In genomic region chr12:11731455-11731854, GRCh38 we compare ENCODE assay signal across 9 cellular contexts.
DNase-seq lines count a peak whose midpoint lies in the region; ATAC-seq and TF ChIP-seq lines count a peak whose summit lies in the region.
"Had no signal": no experiment of that assay in that cellular context is flagged by ENCODE, and none has a peak within 500 bp of the region (broad histone marks: within the 10 kb centered on the region; RNA-seq: fewer than 3 reads in every experiment).

No MANE protein-coding gene starts in this region.

- H3K27ac Mint-ChIP-seq in CD14-positive monocyte, result peak overlapping the region; percentile 45 to 94 (median 81)
- peak overlapping the region; percentile 68 to 81 for H3K27ac Mint-ChIP-seq in activated naive CD4-positive, alpha-beta T cell treated with anti-CD3 and anti-CD28 coated beads, Interleukin-2, amount 50 U/mL, for 72 hours

- intact Hi-C loops in CD14-positive monocyte (cut with micrococcal nuclease), result no loop called here

- H3K27me3 Mint-ChIP-seq in CD14-positive monocyte (ENCODE audit: low read depth in 3 of 3), result peaks cover 0 to 2% (median 0%) of the 10 kb centered on the region in 3 donors

- 23 to 37% methylated on average over 3 of the region's 3 CpGs for WGBS in lung, 2 donors

- H3K4me1 Mint-ChIP-seq in CD14-positive monocyte, result peaks cover 65% of the 10 kb centered on the region

- no peaks in the 10 kb centered on the region for H3K9me3 Mint-ChIP-seq in CD14-positive monocyte
- no peaks in the 10 kb centered on the region for H3K9me3 Mint-ChIP-seq in activated naive CD4-positive, alpha-beta T cell treated with anti-CD3 and anti-CD28 coated beads, Interleukin-2, amount 50 U/mL, for 72 hours

- TF ChIP-seq CTCF in CD14-positive monocyte (IDR thresholded peaks at IDR 0.05) (no peak), lung (IDR thresholded peaks at IDR 0.05; ENCODE audit: control extremely low read depth, extremely low read depth) (no peak)

- H3K27ac ChIP-seq in lung (ENCODE audit: low read depth in 1 of 2, low read length in 1 of 2), result peak overlapping the region in 1 of 2 donors; percentile 37

- H3K36me3 ChIP-seq in lung (ENCODE audit: control insufficient read depth in 2 of 2, insufficient read depth in 2 of 2, low read length in 2 of 2), result peaks cover 0 to 2% of the 10 kb centered on the region in 2 donors

- ATAC-seq in HG02973 (IDR thresholded peaks at IDR 0.05; ENCODE audit: unreplicated experiment) (peak; percentile 31), lung (ENCODE audit: insufficient read depth, low FRiP score) (peak; percentile 60), GM19463 (IDR thresholded peaks at IDR 0.05; ENCODE audit: unreplicated experiment) (no peak)
- peak in 1 of 2 donors; percentile 30 for ATAC-seq in activated naive CD4-positive, alpha-beta T cell treated with anti-CD3 and anti-CD28 coated beads, Interleukin-2, amount 50 U/mL, for 72 hours

- no peaks in the 10 kb centered on the region for H3K9me3 ChIP-seq in lung (ENCODE audit: control insufficient read depth in 2 of 2, insufficient read depth in 1 of 2, low read length in 1 of 2)

- H3K4me1 ChIP-seq in lung (ENCODE audit: control insufficient read depth in 2 of 2, insufficient read depth in 2 of 2, low read length in 2 of 2), result peaks cover 11 to 13% of the 10 kb centered on the region in 2 donors

- DNase-seq in CD14-positive monocyte (ENCODE audit: low spot score), result no peak
- DNase-seq in activated naive CD4-positive, alpha-beta T cell treated with anti-CD3 and anti-CD28 coated beads, Interleukin-2, amount 50 U/mL, for 72 hours (ENCODE audit: low spot score in 2 of 2), result no peak
- DNase-seq in lung (ENCODE audit: low spot score), result no peak
- DNase-seq in activated gamma-delta T cell (lab: John Stamatoyannopoulos, UW), result no peak
- DNase-seq in amniotic stem cell (lab: John Stamatoyannopoulos, UW), result no peak
- DNase-seq in NCI-H2227 (lab: John Stamatoyannopoulos, UW; ENCODE audit: unreplicated experiment), result no peak
- DNase-seq: erythroblast had no signal

- peaks cover 41 to 46% of the 10 kb centered on the region in 2 donors for H3K36me3 Mint-ChIP-seq in CD14-positive monocyte
- H3K36me3 Mint-ChIP-seq in activated naive CD4-positive, alpha-beta T cell treated with anti-CD3 and anti-CD28 coated beads, Interleukin-2, amount 50 U/mL, for 72 hours, result peaks cover 0 to 30% of the 10 kb centered on the region in 2 donors

- no peak overlapping the region for H3K4me3 ChIP-seq in lung

- no peak overlapping the region for H3K4me3 Mint-ChIP-seq in CD14-positive monocyte

- H3K27me3 ChIP-seq in lung (ENCODE audit: control insufficient read depth, insufficient read depth), result no peaks in the 10 kb centered on the region
